Comparison of ENCODE assay signal across 1 cellular context in genomic region chr1:116570358-116571214, GRCh38.
TF ChIP-seq lines count a peak whose summit lies in the region.

Gene CD58 (minus strand): TSS chr1:116571026. CDS start chr1:116570972, 54 bp downstream.

TF ChIP-seq in HepG2, 621 proteins besides CTCF, POLR2A, EP300 and RAD21 (continued from another document and continues in another):
- 0 out of 2 replicates have a peak, but pooled peaks have one; percentile 19 for TF ChIP-seq HNF1B (CRISPR knock-in tag; IDR thresholded peaks at IDR 0.05)
- 0 out of 2 replicates have a peak, but pooled peaks have one; percentile 37 for TF ChIP-seq SALL2 (CRISPR knock-in tag; IDR thresholded peaks at IDR 0.05)
- TF ChIP-seq CCDC6 (CRISPR knock-in tag; IDR thresholded peaks at IDR 0.05) = peak; percentile 56; the same call in 1 of the 2 replicates
- peak; percentile 76; the same call in 1 of the 2 replicates for TF ChIP-seq ZNF414 (CRISPR knock-in tag; IDR thresholded peaks at IDR 0.05)
- TF ChIP-seq SRSF1 (optimal IDR thresholded peaks at IDR 0.05; ENCODE audit: low read depth, low read length) = peak; percentile 42
- TF ChIP-seq HDAC1 (CRISPR knock-in tag; IDR thresholded peaks at IDR 0.05) = peak; percentile 60
- TF ChIP-seq ZFP1 (CRISPR knock-in tag; IDR thresholded peaks at IDR 0.05) = 0 out of 2 replicates have a peak, but pooled peaks have one; percentile 28
- TF ChIP-seq ZBTB14 (CRISPR knock-in tag; IDR thresholded peaks at IDR 0.05) = peak; percentile 93
- TF ChIP-seq ARID5B (CRISPR knock-in tag; IDR thresholded peaks at IDR 0.05) = 0 out of 2 replicates have a peak, but pooled peaks have one; percentile 16
- no peak for TF ChIP-seq ZNF883 (CRISPR knock-in tag; IDR thresholded peaks at IDR 0.05; ENCODE audit: not compliant biosample characterization)
- peak; percentile 69; the same call in 1 of the 2 replicates for TF ChIP-seq SATB2 (CRISPR knock-in tag; IDR thresholded peaks at IDR 0.05)
- peak; percentile 60 for TF ChIP-seq ASH2L (IDR thresholded peaks at IDR 0.05; ENCODE audit: insufficient read length, low read depth, low read length)
- TF ChIP-seq ZNF160 (CRISPR knock-in tag; IDR thresholded peaks at IDR 0.05) = peak; percentile 44; the same call in 1 of the 2 replicates
- no peak for TF ChIP-seq ZNF703 (CRISPR knock-in tag; IDR thresholded peaks at IDR 0.05; ENCODE audit: borderline replicate concordance)
- TF ChIP-seq ZNF777 (CRISPR knock-in tag; IDR thresholded peaks at IDR 0.05) = peak; percentile 95
- peak; percentile 54 for TF ChIP-seq ARNT2 (CRISPR knock-in tag; IDR thresholded peaks at IDR 0.05; ENCODE audit: low read depth)
- no peak for TF ChIP-seq TBX3 (IDR thresholded peaks at IDR 0.05; ENCODE audit: borderline replicate concordance)
- TF ChIP-seq KLF12 (CRISPR knock-in tag; IDR thresholded peaks at IDR 0.05; ENCODE audit: borderline replicate concordance) = peak; percentile 37; the same call in 1 of the 2 replicates
- no peak for TF ChIP-seq ELF4 (CRISPR knock-in tag; IDR thresholded peaks at IDR 0.05; ENCODE audit: borderline replicate concordance)
- no peak for TF ChIP-seq MEIS1 (CRISPR knock-in tag; IDR thresholded peaks at IDR 0.05; ENCODE audit: borderline replicate concordance)
- 0 out of 2 replicates have a peak, but pooled peaks have one; percentile 41 for TF ChIP-seq REL (CRISPR knock-in tag; conservative IDR thresholded peaks at IDR 0.05)
- TF ChIP-seq KDM5B (CRISPR knock-in tag; IDR thresholded peaks at IDR 0.05; ENCODE audit: borderline replicate concordance) = 0 out of 2 replicates have a peak, but pooled peaks have one; percentile 19
- peak; percentile 66; the same call in 1 of the 2 replicates for TF ChIP-seq TFDP2 (CRISPR knock-in tag; IDR thresholded peaks at IDR 0.05)
- TF ChIP-seq ZNF281 (CRISPR knock-in tag; IDR thresholded peaks at IDR 0.05; ENCODE audit: borderline replicate concordance) = peak; percentile 36; the same call in 1 of the 2 replicates
- TF ChIP-seq MAFG (CRISPR knock-in tag; IDR thresholded peaks at IDR 0.05) = 0 out of 2 replicates have a peak, but pooled peaks have one; percentile 51
- TF ChIP-seq AKAP8 (CRISPR knock-in tag; IDR thresholded peaks at IDR 0.05) = peak; percentile 18; the same call in 1 of the 2 replicates
- TF ChIP-seq SIN3B (IDR thresholded peaks at IDR 0.05; ENCODE audit: low read length) = no peak
- no peak for TF ChIP-seq PCBP2 (optimal IDR thresholded peaks at IDR 0.05; ENCODE audit: low read depth, low read length, poor library complexity, severe bottlenecking)
- peak; percentile 41; the same call in 1 of the 2 replicates for TF ChIP-seq HES4 (CRISPR knock-in tag; IDR thresholded peaks at IDR 0.05; ENCODE audit: borderline replicate concordance)
- TF ChIP-seq PATZ1 (CRISPR knock-in tag; IDR thresholded peaks at IDR 0.05) = peak; percentile 84
- TF ChIP-seq BATF2 (CRISPR knock-in tag; IDR thresholded peaks at IDR 0.05) = no peak
- TF ChIP-seq GMEB1 (CRISPR knock-in tag; IDR thresholded peaks at IDR 0.05; ENCODE audit: borderline replicate concordance) = peak; percentile 18; the same call in 1 of the 2 replicates
- peak; percentile 57 for TF ChIP-seq ZNF768 (CRISPR knock-in tag; IDR thresholded peaks at IDR 0.05)
- TF ChIP-seq ZBTB7B (CRISPR knock-in tag; IDR thresholded peaks at IDR 0.05) = peak; percentile 81
- peak; percentile 14 for TF ChIP-seq IKZF5 (CRISPR knock-in tag; IDR thresholded peaks at IDR 0.05)
- TF ChIP-seq ZNF280D (CRISPR knock-in tag; IDR thresholded peaks at IDR 0.05) = no peak
